Comparison of ENCODE assay signal across 22 cellular contexts in genomic region chr14:88597601-88598000, GRCh38.
"Had no signal": no experiment of that assay in that cellular context is flagged by ENCODE, and none has a peak within 500 bp of the region (broad histone marks: within the 10 kb centered on the region; RNA-seq: fewer than 3 reads in every experiment).

No MANE protein-coding gene starts in this region.

- H3K4me3 ChIP-seq: body of pancreas, ovary, psoas muscle, upper lobe of left lung had no signal

- H3K9me3 Mint-ChIP-seq: natural killer cell, T-cell had no signal

- H3K4me1 ChIP-seq: psoas muscle had no signal

- DNase-seq: activated CD4-positive, alpha-beta T cell treated with anti-CD3 and anti-CD28 coated beads for 1 hour; activated CD4-positive, alpha-beta T cell treated with anti-CD3 and anti-CD28 coated beads, Interleukin-2, amount 50 U/mL, for 1 hour; activated CD8-positive, alpha-beta T cell treated with anti-CD3 and anti-CD28 coated beads, Interleukin-2, amount 10 ng/mL, durations not matched to agents 7 days and 5 days; activated gamma-delta T cell treated with Interleukin-2 at 50 U/mL for 16 hours; anterior cingulate cortex; body of pancreas; dermis blood vessel endothelial cell; effector CD8-positive, alpha-beta T cell; foreskin melanocyte; left ventricle myocardium superior; mammary epithelial cell; midbrain; natural killer cell; ovary; psoas muscle; right cardiac atrium; stimulated activated CD4-positive, alpha-beta T cell treated with anti-CD3 and anti-CD28 coated beads, Interleukin-4, amount 100 ng/mL, for 4 hours; T-cell; T-helper 9 cell; upper lobe of left lung had no signal

- H3K27ac Mint-ChIP-seq: activated CD8-positive, alpha-beta T cell treated with anti-CD3 and anti-CD28 coated beads, Interleukin-2, amount 10 ng/mL, durations not matched to agents 7 days and 5 days; natural killer cell; T-cell had no signal

- H3K27me3 Mint-ChIP-seq: T-cell had no signal

- H3K27ac ChIP-seq: body of pancreas, neutrophil, ovary, psoas muscle, upper lobe of left lung had no signal

- ATAC-seq: activated CD8-positive, alpha-beta T cell treated with anti-CD3 and anti-CD28 coated beads, Interleukin-2, amount 10 ng/mL, durations not matched to agents 7 days and 5 days; body of pancreas; esophagus mucosa; left ventricle myocardium superior; natural killer cell; psoas muscle; right cardiac atrium; T-cell had no signal

- H3K27me3 ChIP-seq: body of pancreas, neutrophil, ovary, upper lobe of left lung had no signal

- H3K4me3 Mint-ChIP-seq: activated CD8-positive, alpha-beta T cell treated with anti-CD3 and anti-CD28 coated beads, Interleukin-2, amount 10 ng/mL, durations not matched to agents 7 days and 5 days; natural killer cell; T-cell had no signal

- H3K36me3 ChIP-seq: ovary had no signal

- H3K9me3 ChIP-seq: body of pancreas, neutrophil, ovary, psoas muscle, upper lobe of left lung had no signal
